Comparison of ENCODE assay signal across 26 cellular contexts in the genomic region with DNA sequence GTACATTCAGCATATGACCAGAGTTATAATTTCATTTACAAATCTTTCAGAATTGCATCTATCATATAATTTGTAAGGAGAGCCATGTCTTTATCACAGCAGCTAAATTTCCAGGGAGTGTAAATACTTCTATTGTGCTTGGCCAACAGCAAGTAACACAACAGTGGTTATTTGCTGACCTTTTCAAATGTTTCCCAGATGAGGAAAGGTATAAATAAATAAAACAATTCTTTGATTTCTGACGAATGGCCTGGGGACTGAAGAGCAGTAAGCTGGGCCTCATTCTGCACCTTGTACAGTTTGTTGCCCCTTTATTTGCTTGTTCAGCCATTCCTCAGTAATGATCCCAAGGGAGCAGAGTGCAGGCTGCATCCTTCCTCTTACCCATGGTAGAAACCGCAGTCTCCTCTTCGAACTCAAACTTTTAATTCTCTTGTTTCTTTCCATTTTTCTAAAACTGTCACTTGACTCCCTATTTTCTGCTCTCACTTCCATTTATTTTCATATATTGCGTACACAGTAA.
"Had no signal": no experiment of that assay in that cellular context is flagged by ENCODE, and none has a peak within 500 bp of the region (broad histone marks: within the 10 kb centered on the region; RNA-seq: fewer than 3 reads in every experiment).

No MANE protein-coding gene starts in this region.

- H3K9me3 ChIP-seq: body of pancreas, SJCRH30, SK-N-SH had no signal

- H3K27me3 Mint-ChIP-seq: activated CD8-positive, alpha-beta T cell treated with anti-CD3 and anti-CD28 coated beads for 36 hours; activated naive CD4-positive, alpha-beta T cell treated with anti-CD3 and anti-CD28 coated beads, Interleukin-2, amount 50 U/mL, for 24 hours had no signal

- H3K4me2 ChIP-seq: SK-N-SH had no signal

- H3K27ac ChIP-seq: body of pancreas, RWPE1, SJCRH30, VCaP had no signal

- H3K4me1 ChIP-seq: SJCRH30 had no signal

- H3K27me3 ChIP-seq: body of pancreas, SJCRH30 had no signal

- DNase-seq: activated CD4-positive, alpha-beta T cell treated with anti-CD3 and anti-CD28 coated beads for 4 hours; activated CD8-positive, alpha-beta memory T cell treated with anti-CD3 and anti-CD28 coated beads, Interleukin-2, amount 50 U/mL, for 4 hours; activated CD8-positive, alpha-beta T cell treated with anti-CD3 and anti-CD28 coated beads for 36 hours; activated T-cell treated with anti-CD3 and anti-CD28 coated beads, Interleukin-2, amount 50 U/mL, for 72 hours; aorta; body of pancreas; central memory CD4-positive, alpha-beta T cell; Karpas-422; NCI-H1105 treated with DMSO at 0.1 percent for 48 hours; NCI-H1436 treated with DMSO at 0.1 percent for 48 hours; NCI-H187; NCI-H446 treated with DMSO at 0.1 percent for 48 hours; NCI-H524 treated with DMSO at 0.1 percent for 48 hours; NCI-H774; NK-92 treated with Interleukin-12 subunit alpha and Interleukin-12 subunit beta, amount 100 ng/mL, for 24 hours; OCI-M1; Right ventricle myocardium superior; SJCRH30; SK-N-SH; T-helper 1 cell had no signal

- H3K9ac ChIP-seq: SK-N-SH had no signal

- ATAC-seq: activated CD4-positive, CD25-positive, alpha-beta regulatory T cell treated with anti-CD3 and anti-CD28 coated beads, Interleukin-2, amount 50 U/mL, for 24 hours; activated CD8-positive, alpha-beta T cell treated with anti-CD3 and anti-CD28 coated beads for 36 hours; activated T-cell treated with anti-CD3 and anti-CD28 coated beads, Interleukin-2, amount 50 U/mL, for 72 hours; body of pancreas; Panc1 had no signal

- H3K4me3 Mint-ChIP-seq: activated CD8-positive, alpha-beta T cell treated with anti-CD3 and anti-CD28 coated beads for 36 hours; activated naive CD4-positive, alpha-beta T cell treated with anti-CD3 and anti-CD28 coated beads, Interleukin-2, amount 50 U/mL, for 24 hours; activated T-cell treated with anti-CD3 and anti-CD28 coated beads, Interleukin-2, amount 50 U/mL, for 72 hours had no signal

- H3K36me3 ChIP-seq: SJCRH30 had no signal

- H3K9me3 Mint-ChIP-seq: activated CD8-positive, alpha-beta T cell treated with anti-CD3 and anti-CD28 coated beads for 36 hours; activated naive CD4-positive, alpha-beta T cell treated with anti-CD3 and anti-CD28 coated beads, Interleukin-2, amount 50 U/mL, for 24 hours had no signal

- H3K4me3 ChIP-seq: body of pancreas, SJCRH30 had no signal

- FAIRE-seq: bronchial epithelial cell had no signal

- H3K27ac Mint-ChIP-seq: activated CD8-positive, alpha-beta T cell treated with anti-CD3 and anti-CD28 coated beads for 36 hours; activated naive CD4-positive, alpha-beta T cell treated with anti-CD3 and anti-CD28 coated beads, Interleukin-2, amount 50 U/mL, for 24 hours; activated T-cell treated with anti-CD3 and anti-CD28 coated beads, Interleukin-2, amount 50 U/mL, for 72 hours had no signal
